Comparison of ENCODE assay signal across 9 cellular contexts in the genomic region with DNA sequence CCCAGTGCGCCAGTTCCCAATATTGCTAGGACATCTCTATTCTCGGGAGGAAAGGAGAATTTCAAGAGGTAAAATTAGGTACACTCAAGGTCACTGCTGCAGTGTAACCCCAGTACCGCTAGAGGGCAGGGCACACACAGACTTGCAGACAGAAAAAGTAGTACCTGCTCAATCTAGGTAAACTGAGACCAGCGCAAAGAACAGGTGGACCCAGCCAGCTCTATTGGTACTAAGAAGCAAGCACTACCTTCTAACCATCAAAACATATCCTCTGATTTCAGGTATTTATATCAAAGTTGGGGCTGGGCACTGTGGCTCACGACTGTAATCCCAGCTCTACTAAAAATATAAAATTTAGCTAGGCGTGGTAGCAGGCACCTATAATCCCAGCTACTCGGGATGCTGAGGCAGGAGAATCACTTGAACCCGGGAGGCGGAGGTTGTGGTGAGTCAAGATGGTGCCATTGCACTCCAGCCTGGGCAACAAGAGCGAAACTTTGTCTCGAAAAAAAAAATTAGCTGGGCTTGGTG. TPM values are rescaled to one million over a fixed set of nuclear protein-coding genes. Genes with fewer than 3 reads are reported as not detected.
DNase-seq lines count a peak whose midpoint lies in the region; ATAC-seq and TF ChIP-seq lines count a peak whose summit lies in the region.
"Had no signal": no experiment of that assay in that cellular context is flagged by ENCODE, and none has a peak within 500 bp of the region (broad histone marks: within the 10 kb centered on the region; RNA-seq: fewer than 3 reads in every experiment).

No MANE protein-coding gene starts in this region.

- intact Hi-C loops in mucosa of descending colon (cut with DNase I, micrococcal nuclease), result loop anchor here in 1 of 2 donors (5.0 kb wide), 1 partner anchor 61 kb away; no protein-coding TSS in a partner anchor

- peaks cover 5% of the 10 kb centered on the region for H3K36me3 ChIP-seq in mucosa of descending colon (ENCODE audit: low read depth)

- H3K4me1 ChIP-seq in mucosa of descending colon (ENCODE audit: low read depth), result peaks cover 36% of the 10 kb centered on the region

- no peak for TF ChIP-seq POLR2A in NB4 (IDR thresholded peaks at IDR 0.05; ENCODE audit: extremely low read depth, insufficient read length)

- H3K4me3 ChIP-seq in NB4 (ENCODE audit: low read depth, low read length) (no peak overlapping the region), coronary artery (no peak overlapping the region), mucosa of descending colon (no peak overlapping the region)

- DNase-seq in DMS 273 (lab: John Stamatoyannopoulos, UW; ENCODE audit: unreplicated experiment) (peak; percentile 66), DMS 273 treated with DMSO at 0.1 percent for 48 hours (lab: John Stamatoyannopoulos, UW) (no peak), NB4 (ENCODE audit: low read depth) (peak; percentile 55), coronary artery (ENCODE audit: low spot score) (no peak), mucosa of descending colon (peak in 2 of 3 donors; percentile 77 to 80), mucosa of gallbladder (ENCODE audit: low spot score) (no peak)
- peak; percentile 79 for DNase-seq in activated CD4-positive, alpha-beta T cell treated with anti-CD3 and anti-CD28 coated beads for 48 hours
- peak; percentile 76 for DNase-seq in stimulated activated naive CD8-positive, alpha-beta T cell treated with anti-CD3 and anti-CD28 coated beads, Interleukin-15, Interleukin-2, amounts not matched to agents 100 U/mL and 50 U/mL, for 24 hours

- TF ChIP-seq CTCF in NB4 (IDR thresholded peaks at IDR 0.05; ENCODE audit: low read depth, low read length) (peak; percentile 87), coronary artery (IDR thresholded peaks at IDR 0.05) (peak; percentile 97), mucosa of descending colon (IDR thresholded peaks at IDR 0.05) (peak; percentile 91)

- ATAC-seq in mucosa of descending colon, result no peak
- no peak for ATAC-seq in stimulated activated naive CD8-positive, alpha-beta T cell treated with anti-CD3 and anti-CD28 coated beads, Interleukin-15, Interleukin-2, amounts not matched to agents 100 U/mL and 50 U/mL, for 24 hours

- H3K9me3 ChIP-seq in mucosa of descending colon, result no peaks in the 10 kb centered on the region

- peak overlapping the region; percentile 11 to 43 for H3K27ac ChIP-seq in coronary artery
- H3K27ac ChIP-seq: epithelial cell of prostate had no signal

RNA-seq across cellular contexts. Expression of a gene that starts 3.6 kb away (rescaled TPM):
- 10 to 100 TPM; 17.3 to 27.3 (median 22.4) TPM for total RNA-seq in mucosa of descending colon
- total RNA-seq in mucosa of gallbladder, result 30.3 TPM

RNA-seq across cellular contexts. Expression of a gene that starts 10.7 kb away (rescaled TPM):
- 10 to 100 TPM; 29.0 to 45.6 (median 37.6) TPM for total RNA-seq in mucosa of descending colon
- total RNA-seq in mucosa of gallbladder, result 6.5 TPM

RNA-seq across cellular contexts. Expression of a gene that starts 21.8 kb away (rescaled TPM):
- 1 to 10 TPM in 2 of 3 donors, under 1 TPM in 1; 0.78 to 8.2 (median 2.9) TPM for total RNA-seq in mucosa of descending colon
- 2.9 TPM for total RNA-seq in mucosa of gallbladder

RNA-seq across cellular contexts. Expression of a gene that starts 36.3 kb away (rescaled TPM):
- total RNA-seq in mucosa of descending colon (100 to 1,000 TPM; 214 to 238 (median 222) TPM), mucosa of gallbladder (246 TPM)

RNA-seq across cellular contexts. Expression of a gene that starts 40.9 kb away (rescaled TPM):
- total RNA-seq in mucosa of descending colon, result 100 to 1,000 TPM in 1 of 3 donors, 10 to 100 TPM in 2; 16.9 to 111 (median 76.9) TPM
- total RNA-seq in mucosa of gallbladder, result 129 TPM

Comparison
In these comparisons a context has a peak if more than half of its experiments do, and no peak if none do; other contexts are left out.
1. DNase-seq: peak in DMS 273 (single experiment), NB4 (single experiment), activated CD4-positive, alpha-beta T cell treated with anti-CD3 and anti-CD28 coated beads for 48 hours (single experiment), mucosa of descending colon (2 of 3) and stimulated activated naive CD8-positive, alpha-beta T cell treated with anti-CD3 and anti-CD28 coated beads, Interleukin-15, Interleukin-2, amounts not matched to agents 100 U/mL and 50 U/mL, for 24 hours (single experiment); none in DMS 273 treated with DMSO at 0.1 percent for 48 hours (single experiment), coronary artery (single experiment) and mucosa of gallbladder (single experiment).
2. Peak in every context shown above with its lines, with median percentiles within 50 percentile points of each other: CTCF ChIP-seq.